Comparison of ENCODE assay signal across 8 cellular contexts in genomic region chr14:93115069-93115919, GRCh38. TPM values are rescaled to one million over a fixed set of nuclear protein-coding genes. Genes with fewer than 3 reads are reported as not detected.
DNase-seq lines count a peak whose midpoint lies in the region; ATAC-seq and TF ChIP-seq lines count a peak whose summit lies in the region.

No MANE protein-coding gene starts in this region.

- H3K9me3 ChIP-seq in neutrophil, result no peaks in the 10 kb centered on the region

- H3K4me2 ChIP-seq in GM23338, result peak overlapping the region; percentile 77

- H3K79me2 ChIP-seq in GM23338 (replicated peaks; ENCODE audit: insufficient read depth), result peaks cover 47% of the 10 kb centered on the region

- DNase-seq in EH (ENCODE audit: low read depth) (peak; percentile 89), GM23338 (ENCODE audit: low spot score) (peak; percentile 81), LHCN-M2 (ENCODE audit: low read depth) (peak; percentile 72), SHP77 treated with DMSO at 0.1 percent for 48 hours (lab: John Stamatoyannopoulos, UW) (peak; percentile 33), activated gamma-delta T cell treated with Interleukin-2 at 50 U/mL for 16 hours (peak; percentile 82), foreskin melanocyte (peak; percentile 72), substantia nigra (lab: John Stamatoyannopoulos, UW) (peak in 48 of 49 donors; percentile 36 to 94 (median 80))

- 0 out of 4 replicates have a peak, but pooled peaks of 1 of the 2 experiments have one; percentile 2 for TF ChIP-seq CTCF in GM23338 (conservative IDR thresholded peaks at IDR 0.05; ENCODE audit: low read depth in 2 of 2)
- peak; percentile 35 for TF ChIP-seq CTCF in neutrophil (IDR thresholded peaks at IDR 0.05)

- no peak overlapping the region for H3K27ac Mint-ChIP-seq in GM23338

- no peaks in the 10 kb centered on the region for H3K36me3 ChIP-seq in GM23338 (ENCODE audit: insufficient read depth)
- no peaks in the 10 kb centered on the region for H3K36me3 ChIP-seq in neutrophil

- peaks cover 25% of the 10 kb centered on the region for H3K4me1 ChIP-seq in GM23338 (ENCODE audit: insufficient read depth)
- peaks cover 46 to 54% of the 10 kb centered on the region in 2 experiments for H3K4me1 ChIP-seq in neutrophil (ENCODE audit: control insufficient read depth in 1 of 2, insufficient read depth in 1 of 2, low read depth in 1 of 2, low read length in 1 of 2)

- no peaks in the 10 kb centered on the region; the same call in 2 of the 3 replicates for H3K36me3 Mint-ChIP-seq in GM23338 (ENCODE audit: low read depth)

- peak overlapping the region; percentile 89 for H3K4me3 Mint-ChIP-seq in GM23338

- H3K4me1 Mint-ChIP-seq in GM23338, result peaks cover 33% of the 10 kb centered on the region

- peak overlapping the region; percentile 95 for H3K4me3 ChIP-seq in GM23338
- peak overlapping the region; percentile 96 to 97 for H3K4me3 ChIP-seq in neutrophil (ENCODE audit: low read depth in 1 of 2, low read length in 1 of 2)

- H3F3A ChIP-seq in GM23338 (replicated peaks; ENCODE audit: low read depth), result peaks cover 12% of the 10 kb centered on the region; the same call in 1 of the 2 replicates

- no peaks in the 10 kb centered on the region for H3K9me2 ChIP-seq in GM23338 (ENCODE audit: insufficient read depth)

- H3K27me3 Mint-ChIP-seq in GM23338 (ENCODE audit: insufficient read depth, low read depth, poor library complexity), result peaks cover 16% of the 10 kb centered on the region

- H3K27me3 ChIP-seq in GM23338 (ENCODE audit: insufficient read depth), result no peaks in the 10 kb centered on the region
- H3K27me3 ChIP-seq in neutrophil, result no peaks in the 10 kb centered on the region

- H2AFZ ChIP-seq in GM23338, result no peak overlapping the region

- H4K20me1 ChIP-seq in GM23338 (replicated peaks; ENCODE audit: insufficient read depth), result peaks cover 23% of the 10 kb centered on the region

- H3K27ac ChIP-seq in GM23338 (ENCODE audit: low read depth), result no peak overlapping the region
- peak overlapping the region; percentile 96 for H3K27ac ChIP-seq in neutrophil
- peak overlapping the region; percentile 92 for H3K27ac ChIP-seq in substantia nigra (ENCODE audit: low read depth, low read length, poor library complexity, severe bottlenecking)

- no peaks in the 10 kb centered on the region for H3K9me3 Mint-ChIP-seq in GM23338

- ATAC-seq in GM23338, result peak; percentile 61

TF ChIP-seq in GM23338, 12 proteins besides CTCF, POLR2A, EP300 and RAD21:
- TF ChIP-seq POLR2AphosphoS5 (IDR thresholded peaks at IDR 0.05; ENCODE audit: low read depth), result peak; percentile 33; the same call in 1 of the 2 replicates
- no peak for TF ChIP-seq STAT1 (IDR thresholded peaks at IDR 0.05; ENCODE audit: unreplicated experiment)

RNA-seq across cellular contexts. Expression of gene ITPK1, which starts 0.4 kb away (rescaled TPM):
- total RNA-seq in GM23338 (2014; rRNA removed; shearing (Covaris generic)), result 88.1 and 101 TPM in 2 replicates
- polyA plus RNA-seq in GM23338 (2016; fragmentation: Nextera tagmentation; extraction: Ambion mirVana), result 35.9 and 39.9 TPM in 2 replicates
- total RNA-seq in LHCN-M2 (2014; rRNA removed), result 27.5 and 27.7 TPM in 2 replicates
- 45.8 TPM for polyA plus RNA-seq in LHCN-M2 (2012)

Comparison
In these comparisons a context has a peak if more than half of its experiments do, and no peak if none do; other contexts are left out.
1. DNase-seq: peak in every context shown above with its lines; median percentile 89 in EH; 82 in activated gamma-delta T cell treated with Interleukin-2 at 50 U/mL for 16 hours; 81 in GM23338; 80 in substantia nigra; 72 in LHCN-M2; 72 in foreskin melanocyte; 33 in SHP77 treated with DMSO at 0.1 percent for 48 hours.